ENCODE assay signal across 20 cellular contexts in the genomic region with DNA sequence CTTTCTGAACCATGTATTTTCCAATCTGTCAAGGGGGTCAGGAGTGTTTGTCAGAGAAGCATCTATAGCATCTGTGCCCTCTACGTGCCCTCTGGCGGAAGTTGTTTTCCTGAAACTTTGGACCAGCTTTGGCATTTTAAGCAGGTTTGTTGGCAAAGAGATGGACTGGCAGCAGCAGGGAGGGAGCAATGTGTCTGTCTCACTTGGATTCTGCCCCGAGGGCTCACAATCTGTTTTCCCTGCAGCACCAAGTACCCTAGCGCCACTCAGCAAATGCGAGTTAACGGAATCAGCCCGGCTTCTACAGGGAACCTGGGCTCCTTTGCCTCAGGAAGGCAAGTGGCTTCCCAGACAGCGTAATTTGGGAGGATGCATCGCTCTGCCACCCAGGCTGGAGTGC. TPM values are rescaled to one million over a fixed set of nuclear protein-coding genes. Genes with fewer than 3 reads are reported as not detected.
DNase-seq lines count a peak whose midpoint lies in the region; ATAC-seq and TF ChIP-seq lines count a peak whose summit lies in the region.
"Had no signal": no experiment of that assay in that cellular context is flagged by ENCODE, and none has a peak within 500 bp of the region (broad histone marks: within the 10 kb centered on the region; RNA-seq: fewer than 3 reads in every experiment).

No MANE protein-coding gene starts in this region.

- peaks cover 12% of the 10 kb centered on the region for H3K36me3 ChIP-seq in left ventricle myocardium inferior
- H3K36me3 ChIP-seq: upper lobe of right lung had no signal

- H3K27ac Mint-ChIP-seq in WTC11 (peak overlapping the region; percentile 43; the same call in 1 of the 2 replicates), endothelial cell (ENCODE audit: unreplicated experiment) (no peak overlapping the region)
- H3K27ac Mint-ChIP-seq: activated B cell treated with CpG ODN at 0.5 μM for 24 hours; activated CD8-positive, alpha-beta T cell treated with anti-CD3 and anti-CD28 coated beads, Interleukin-2, amount 10 ng/mL, durations not matched to agents 7 days and 5 days; CD4-positive, alpha-beta T cell; T-helper 1 cell treated with Interleukin-12 subunit alpha and Interleukin-12 subunit beta and Interleukin-4 antibody, amounts not matched to agents 30 μg/mL and 1 μg/mL, for 36 hours had no signal

- ATAC-seq in Right ventricle myocardium inferior: peak; percentile 33
- no peak for ATAC-seq in WTC11

- H3K4me3 ChIP-seq in left ventricle myocardium inferior: no peak overlapping the region
- H3K4me3 ChIP-seq: K562, left lung, pancreas, upper lobe of right lung had no signal

- H3K27me3 Mint-ChIP-seq in WTC11 (ENCODE audit: low read depth) (no peaks in the 10 kb centered on the region), endothelial cell (ENCODE audit: unreplicated experiment) (peaks cover 1% of the 10 kb centered on the region)
- H3K27me3 Mint-ChIP-seq: activated B cell treated with CpG ODN at 0.5 μM for 24 hours; CD4-positive, alpha-beta T cell; stimulated activated naive CD8-positive, alpha-beta T cell treated with anti-CD3 and anti-CD28 coated beads, Interleukin-15, Interleukin-2, amounts not matched to agents 100 ng/mL and 50 ng/mL, for 24 hours had no signal

- CTCF ChIA-PET in WTC11 (lab: Charles Lee) (interaction anchor here (0.6 to 2.2 kb wide), 20 partner anchors 8 to 263 kb away, joined by 3 to 19 read pairs (median 4); no protein-coding TSS in a partner anchor), HEK293T (lab: Yijun Ruan, JAX) (interaction anchor here (0.7 kb wide), 1 partner anchor 10 kb away, joined by 3 read pairs; no protein-coding TSS in a partner anchor)

- TF ChIP-seq CTCF in WTC11 (IDR thresholded peaks at IDR 0.05) (no peak), left ventricle myocardium inferior (IDR thresholded peaks at IDR 0.05; ENCODE audit: borderline replicate concordance) (no peak), endothelial cell (IDR thresholded peaks at IDR 0.05; ENCODE audit: unreplicated experiment) (no peak)

- H3K36me3 Mint-ChIP-seq in WTC11: peaks cover 5% of the 10 kb centered on the region
- peaks cover 2% of the 10 kb centered on the region for H3K36me3 Mint-ChIP-seq in endothelial cell (ENCODE audit: low read depth, unreplicated experiment)

- H3K4me3 Mint-ChIP-seq in WTC11 (no peak overlapping the region), endothelial cell (ENCODE audit: unreplicated experiment) (no peak overlapping the region)
- H3K4me3 Mint-ChIP-seq: activated B cell treated with CpG ODN at 0.5 μM for 24 hours; activated CD8-positive, alpha-beta T cell treated with anti-CD3 and anti-CD28 coated beads, Interleukin-2, amount 10 ng/mL, durations not matched to agents 7 days and 5 days; activated T-cell treated with anti-CD3 and anti-CD28 coated beads, Interleukin-2, amount 50 U/mL, for 4 hours; CD4-positive, alpha-beta T cell; stimulated activated naive CD8-positive, alpha-beta T cell treated with anti-CD3 and anti-CD28 coated beads, Interleukin-15, Interleukin-2, amounts not matched to agents 100 ng/mL and 50 ng/mL, for 24 hours; T-helper 1 cell treated with Interleukin-12 subunit alpha and Interleukin-12 subunit beta and Interleukin-4 antibody, amounts not matched to agents 30 μg/mL and 1 μg/mL, for 36 hours had no signal

- no peaks in the 10 kb centered on the region for H3K27me3 ChIP-seq in left ventricle myocardium inferior (ENCODE audit: low read depth)
- H3K27me3 ChIP-seq: left lung, pancreas, upper lobe of right lung had no signal

- H3K4me1 ChIP-seq in left ventricle myocardium inferior: peaks cover 17% of the 10 kb centered on the region
- H3K4me1 ChIP-seq: left lung, pancreas, upper lobe of right lung had no signal

- H3K9me3 Mint-ChIP-seq in WTC11: no peaks in the 10 kb centered on the region
- no peaks in the 10 kb centered on the region for H3K9me3 Mint-ChIP-seq in endothelial cell (ENCODE audit: unreplicated experiment)
- H3K9me3 Mint-ChIP-seq: activated B cell treated with CpG ODN at 0.5 μM for 24 hours; activated T-cell treated with anti-CD3 and anti-CD28 coated beads, Interleukin-2, amount 50 U/mL, for 4 hours; CD4-positive, alpha-beta T cell; stimulated activated naive CD8-positive, alpha-beta T cell treated with anti-CD3 and anti-CD28 coated beads, Interleukin-15, Interleukin-2, amounts not matched to agents 100 ng/mL and 50 ng/mL, for 24 hours; T-helper 1 cell treated with Interleukin-12 subunit alpha and Interleukin-12 subunit beta and Interleukin-4 antibody, amounts not matched to agents 30 μg/mL and 1 μg/mL, for 36 hours had no signal

- intact Hi-C loops in Right ventricle myocardium inferior (cut with DNase I) (no loop called here), cardiac septum (cut with DNase I) (no loop called here), left ventricle myocardium inferior (cut with micrococcal nuclease) (no loop called here)

- H3K4me1 Mint-ChIP-seq in WTC11 (peaks cover 14% of the 10 kb centered on the region), endothelial cell (ENCODE audit: unreplicated experiment) (peaks cover 4% of the 10 kb centered on the region)
- H3K4me1 Mint-ChIP-seq: activated B cell treated with CpG ODN at 0.5 μM for 24 hours had no signal

- POLR2A ChIA-PET in WTC11 (lab: Charles Lee): no interaction called here
- POLR2A ChIA-PET in HEK293T (lab: Yijun Ruan, JAX): interaction anchor here (0.8 kb wide), 1 partner anchor 16 kb away, joined by 3 read pairs; no protein-coding TSS in a partner anchor

- H3K9me3 ChIP-seq in left ventricle myocardium inferior (replicated peaks): no peaks in the 10 kb centered on the region
- H3K9me3 ChIP-seq: left lung, pancreas, upper lobe of right lung had no signal

- H3K27ac ChIP-seq in left ventricle myocardium inferior (replicated peaks): peak overlapping the region; percentile 18
- H3K27ac ChIP-seq: HL-60, left lung, pancreas, upper lobe of right lung had no signal

- DNase-seq in Right ventricle myocardium inferior (ENCODE audit: missing footprints) (no peak), cardiac septum (ENCODE audit: low spot score) (no peak), WTC11 (ENCODE audit: low spot score) (no peak), left ventricle myocardium inferior (no peak), NOMO-1 (lab: John Stamatoyannopoulos, UW; ENCODE audit: unreplicated experiment in 2 of 2) (no peak), HEK293T (ENCODE audit: extremely low spot score) (no peak), endothelial cell (ENCODE audit: low spot score) (no peak), NCI-H526 treated with DMSO at 0.1 percent for 48 hours (lab: John Stamatoyannopoulos, UW) (no peak)
- DNase-seq: activated B cell treated with CpG ODN at 0.5 μM for 24 hours; activated naive CD4-positive, alpha-beta T cell treated with anti-CD3 and anti-CD28 coated beads, Interleukin-2, amount 50 U/mL, for 16 hours; activated T-cell treated with anti-CD3 and anti-CD28 coated beads, Interleukin-2, amount 50 U/mL, for 4 hours; CD4-positive, alpha-beta T cell; left lung; pancreas; upper lobe of right lung had no signal

TF ChIP-seq in WTC11, 78 proteins besides CTCF, POLR2A, EP300 and RAD21 (continues in another document):
- TF ChIP-seq, protein P1, sequence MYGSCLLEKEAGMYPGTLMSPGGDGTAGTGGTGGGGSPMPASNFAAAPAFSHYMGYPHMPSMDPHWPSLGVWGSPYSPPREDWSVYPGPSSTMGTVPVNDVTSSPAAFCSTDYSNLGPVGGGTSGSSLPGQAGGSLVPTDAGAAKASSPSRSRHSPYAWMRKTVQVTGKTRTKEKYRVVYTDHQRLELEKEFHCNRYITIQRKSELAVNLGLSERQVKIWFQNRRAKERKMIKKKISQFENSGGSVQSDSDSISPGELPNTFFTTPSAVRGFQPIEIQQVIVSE (CRISPR knock-in tag; IDR thresholded peaks at IDR 0.05; ENCODE audit: borderline replicate concordance): no peak
- no peak for TF ChIP-seq CREB1 (CRISPR knock-in tag; IDR thresholded peaks at IDR 0.05)
- no peak for TF ChIP-seq MXD4 (CRISPR knock-in tag; IDR thresholded peaks at IDR 0.05; ENCODE audit: borderline replicate concordance)
- TF ChIP-seq, protein P2, sequence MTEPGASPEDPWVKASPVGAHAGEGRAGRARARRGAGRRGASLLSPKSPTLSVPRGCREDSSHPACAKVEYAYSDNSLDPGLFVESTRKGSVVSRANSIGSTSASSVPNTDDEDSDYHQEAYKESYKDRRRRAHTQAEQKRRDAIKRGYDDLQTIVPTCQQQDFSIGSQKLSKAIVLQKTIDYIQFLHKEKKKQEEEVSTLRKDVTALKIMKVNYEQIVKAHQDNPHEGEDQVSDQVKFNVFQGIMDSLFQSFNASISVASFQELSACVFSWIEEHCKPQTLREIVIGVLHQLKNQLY (CRISPR knock-in tag; IDR thresholded peaks at IDR 0.05): no peak

TF ChIP-seq in HEK293T, 16 proteins besides CTCF, POLR2A, EP300 and RAD21:
- TF ChIP-seq BHLHE40 (IDR thresholded peaks at IDR 0.05; ENCODE audit: borderline replicate concordance) (no peak), ELF4 (IDR thresholded peaks at IDR 0.05) (no peak), FOXK2 (IDR thresholded peaks at IDR 0.05) (no peak), ZNF384 (IDR thresholded peaks at IDR 0.05) (no peak), LEF1 (IDR thresholded peaks at IDR 0.05; ENCODE audit: borderline replicate concordance) (no peak), NFRKB (IDR thresholded peaks at IDR 0.05) (no peak), TARDBP (IDR thresholded peaks at IDR 0.05) (no peak), HDGF (IDR thresholded peaks at IDR 0.05; ENCODE audit: borderline replicate concordance) (no peak), FOXM1 (IDR thresholded peaks at IDR 0.05; ENCODE audit: borderline replicate concordance) (no peak), L3MBTL2 (conservative IDR thresholded peaks at IDR 0.05) (no peak), CTBP1 (IDR thresholded peaks at IDR 0.05; ENCODE audit: borderline replicate concordance) (no peak), SUZ12 (IDR thresholded peaks at IDR 0.05) (no peak), FOXA1 (IDR thresholded peaks at IDR 0.05) (no peak), SP1 (IDR thresholded peaks at IDR 0.05) (no peak)

RNA-seq across cellular contexts. Expression of a gene that starts 17.4 kb away (rescaled TPM):
- total RNA-seq in Right ventricle myocardium inferior (21.5 TPM), cardiac septum (22.4 TPM), WTC11 (2021) (18.2 to 22.4 TPM (median 18.9 TPM) in 3 replicates), left ventricle myocardium inferior (18.1 TPM), endothelial cell (ENCODE audit: unreplicated experiment) (23.0 TPM)
